In the genomic region with DNA sequence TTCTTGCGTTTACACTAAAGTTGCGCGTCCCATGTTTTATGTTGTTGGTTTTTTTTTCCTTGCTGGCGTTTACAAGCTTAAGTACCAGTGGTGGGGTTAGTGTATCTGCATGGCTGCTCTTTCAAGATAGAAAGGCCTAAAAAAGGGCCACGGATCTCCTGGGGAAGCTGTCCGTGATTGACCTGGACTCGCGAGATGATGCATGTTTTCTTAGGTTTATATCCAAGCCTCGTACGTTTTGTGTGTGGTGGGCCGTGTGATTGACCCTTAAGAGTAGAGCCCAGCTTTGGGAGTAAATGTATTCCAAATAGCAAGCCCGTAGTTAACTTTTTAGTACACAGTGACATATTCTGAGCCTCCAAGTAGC, we compare ENCODE assay signal across 8 cellular contexts. TPM values are rescaled to one million over a fixed set of nuclear protein-coding genes. Genes with fewer than 3 reads are reported as not detected.
DNase-seq lines count a peak whose midpoint lies in the region; ATAC-seq, FAIRE-seq and TF ChIP-seq lines count a peak whose summit lies in the region.
"Not testable (repeated sequence)": the region's sequence is repeated elsewhere in the genome, so short reads cannot be mapped to it uniquely, and the experiment has no call there.

No MANE protein-coding gene starts in this region.

- peak overlapping the region; percentile 86 for H3K27ac Mint-ChIP-seq in CD4-positive, alpha-beta T cell
- H3K27ac Mint-ChIP-seq in mesothelial cell of epicardium = peak overlapping the region; percentile 98

- H3K4me1 ChIP-seq in ascending aorta; small intestine (ENCODE audit: control insufficient read depth in 2 of 2, insufficient read depth in 1 of 2, low read depth in 1 of 2, low read length in 1 of 2): not testable (repeated sequence)

- DNase-seq in CD4-positive, alpha-beta T cell; ascending aorta (ENCODE audit: low spot score in 2 of 2); mesothelial cell of epicardium (ENCODE audit: low spot score in 2 of 2, unreplicated experiment in 2 of 2); small intestine: not testable (repeated sequence)
- DNase-seq in RPMI7951 (ENCODE audit: low read depth) (peak; percentile 5), fibroblast of the aortic adventitia (ENCODE audit: low read depth) (peak; percentile 12)

- not testable (repeated sequence) for H3K9me3 Mint-ChIP-seq in CD4-positive, alpha-beta T cell; mesothelial cell of epicardium

- POLR2A ChIA-PET in CD4-positive, alpha-beta T cell (lab: Charles Lee) = interaction anchor here (1.4 kb wide), 1 partner anchor 682 kb away, joined by 3 read pairs; no protein-coding TSS in a partner anchor

- H3K9me3 ChIP-seq in CD4-positive, alpha-beta T cell (ENCODE audit: control insufficient read depth, low read length); ascending aorta; small intestine (ENCODE audit: control insufficient read depth, low read depth): not testable (repeated sequence)

- not testable (repeated sequence) for H3K27me3 ChIP-seq in CD4-positive, alpha-beta T cell (ENCODE audit: control insufficient read depth, insufficient read depth, low read length); ascending aorta; small intestine (ENCODE audit: control insufficient read depth in 2 of 2, insufficient read depth in 2 of 2, low read length in 2 of 2)

- H3K4me3 Mint-ChIP-seq in CD4-positive, alpha-beta T cell = peak overlapping the region; percentile 99
- peak overlapping the region; percentile 99 for H3K4me3 Mint-ChIP-seq in mesothelial cell of epicardium

- ATAC-seq in CD4-positive, alpha-beta T cell (ENCODE audit: poor library complexity) = not testable (repeated sequence)
- ATAC-seq in GM21381 (IDR thresholded peaks at IDR 0.05; ENCODE audit: unreplicated experiment) (peak; percentile 4), HG03280 (IDR thresholded peaks at IDR 0.05; ENCODE audit: unreplicated experiment) (peak; percentile 8)

- TF ChIP-seq CTCF in CD4-positive, alpha-beta T cell (IDR thresholded peaks at IDR 0.05); ascending aorta (IDR thresholded peaks at IDR 0.05); fibroblast of the aortic adventitia (IDR thresholded peaks at IDR 0.05; ENCODE audit: insufficient read depth, low read length); mesothelial cell of epicardium (IDR thresholded peaks at IDR 0.05; ENCODE audit: unreplicated experiment): not testable (repeated sequence)

- peaks cover 40% of the 10 kb centered on the region for H3K36me3 Mint-ChIP-seq in CD4-positive, alpha-beta T cell (ENCODE audit: low read depth)
- H3K36me3 Mint-ChIP-seq in mesothelial cell of epicardium = not testable (repeated sequence)

- peak overlapping the region; percentile 58 to 79 for H3K4me3 ChIP-seq in ascending aorta
- H3K4me3 ChIP-seq in fibroblast of the aortic adventitia (ENCODE audit: low read depth, low read length) = peak overlapping the region; percentile 80
- H3K4me3 ChIP-seq in small intestine (ENCODE audit: low read depth in 1 of 2, low read length in 2 of 2) = peak overlapping the region; percentile 69 to 78

- H3K27ac ChIP-seq in CD4-positive, alpha-beta T cell (ENCODE audit: low read depth, low read length) = peak overlapping the region; percentile 29
- H3K27ac ChIP-seq in ascending aorta (peak overlapping the region; percentile 37 to 80), small intestine (ENCODE audit: low read depth in 1 of 2, low read length in 1 of 2) (peak overlapping the region; percentile 20 to 29)

- not testable (repeated sequence) for FAIRE-seq in small intestine (lab: Jason Lieb, UNC)

- WGBS in small intestine, 3 donors = 0 to 2% (median 1%) methylated on average over 12 of the region's 12 CpGs

- not testable (repeated sequence) for H3K27me3 Mint-ChIP-seq in CD4-positive, alpha-beta T cell; mesothelial cell of epicardium (ENCODE audit: low read depth)

- not testable (repeated sequence) for H3K36me3 ChIP-seq in ascending aorta; small intestine (ENCODE audit: control insufficient read depth in 2 of 2, insufficient read depth in 2 of 2, low read length in 2 of 2)

- intact Hi-C loops in CD4-positive, alpha-beta T cell (cut with DNase I, micrococcal nuclease) = loop anchor here in 1 of 2 experiments (10.0 kb wide), 1 partner anchor 122 kb away; a partner anchor contains a TSS
- intact Hi-C loops in ascending aorta (cut with DNase I) = not testable (repeated sequence)

- H3K4me1 Mint-ChIP-seq in CD4-positive, alpha-beta T cell (ENCODE audit: low read depth) = peaks cover 64% of the 10 kb centered on the region
- peaks cover 28% of the 10 kb centered on the region for H3K4me1 Mint-ChIP-seq in mesothelial cell of epicardium

- CTCF ChIA-PET in CD4-positive, alpha-beta T cell (lab: Charles Lee) = not testable (repeated sequence)

RNA-seq across cellular contexts. Expression of a gene that starts 0.5 kb away (rescaled TPM):
- total RNA-seq in CD4-positive, alpha-beta T cell = 10 to 100 TPM; 37.7 to 39.5 TPM
- total RNA-seq in RPMI7951 (2014; rRNA removed; shearing (Covaris generic)) = 6.7 and 8.8 TPM in 2 replicates
- 18.6 TPM for total RNA-seq in ascending aorta
- 15.8 and 17.2 TPM in 2 replicates for total RNA-seq in fibroblast of the aortic adventitia (ENCODE audit: low replicate concordance)
- total RNA-seq in mesothelial cell of epicardium = 31.0 to 34.4 TPM (median 32.3 TPM) in 3 replicates
- polyA plus RNA-seq in small intestine = 1 to 10 TPM; 3.4 to 8.7 (median 6.5) TPM

RNA-seq across cellular contexts. Expression of a gene that starts 0.5 kb away (rescaled TPM):
- total RNA-seq in CD4-positive, alpha-beta T cell = 10 to 100 TPM; 30.1 to 31.8 TPM
- total RNA-seq in RPMI7951 (2014; rRNA removed; shearing (Covaris generic)) = 16.8 and 21.7 TPM in 2 replicates
- total RNA-seq in ascending aorta (1.9 TPM), fibroblast of the aortic adventitia (ENCODE audit: low replicate concordance) (16.0 and 33.3 TPM in 2 replicates), mesothelial cell of epicardium (44.0 to 51.2 TPM (median 50.1 TPM) in 3 replicates)
- 10 to 100 TPM in 2 of 3 donors, 1 to 10 TPM in 1; 7.8 to 12.3 (median 11.2) TPM for polyA plus RNA-seq in small intestine

RNA-seq across cellular contexts. Expression of a gene that starts 45.9 kb away (rescaled TPM):
- total RNA-seq in CD4-positive, alpha-beta T cell = 10 to 100 TPM; 12.9 to 13.9 TPM
- 2.3 and 2.8 TPM in 2 replicates for total RNA-seq in RPMI7951 (2014; rRNA removed; shearing (Covaris generic))
- total RNA-seq in ascending aorta (15.9 TPM), fibroblast of the aortic adventitia (ENCODE audit: low replicate concordance) (2.2 and 3.8 TPM in 2 replicates), mesothelial cell of epicardium (22.3 to 23.2 TPM (median 23.0 TPM) in 3 replicates)
- polyA plus RNA-seq in small intestine = 10 to 100 TPM in 2 of 3 donors, 1 to 10 TPM in 1; 8.7 to 34.4 (median 15.9) TPM
